ENCODE assay signal across 16 cellular contexts in the genomic region with DNA sequence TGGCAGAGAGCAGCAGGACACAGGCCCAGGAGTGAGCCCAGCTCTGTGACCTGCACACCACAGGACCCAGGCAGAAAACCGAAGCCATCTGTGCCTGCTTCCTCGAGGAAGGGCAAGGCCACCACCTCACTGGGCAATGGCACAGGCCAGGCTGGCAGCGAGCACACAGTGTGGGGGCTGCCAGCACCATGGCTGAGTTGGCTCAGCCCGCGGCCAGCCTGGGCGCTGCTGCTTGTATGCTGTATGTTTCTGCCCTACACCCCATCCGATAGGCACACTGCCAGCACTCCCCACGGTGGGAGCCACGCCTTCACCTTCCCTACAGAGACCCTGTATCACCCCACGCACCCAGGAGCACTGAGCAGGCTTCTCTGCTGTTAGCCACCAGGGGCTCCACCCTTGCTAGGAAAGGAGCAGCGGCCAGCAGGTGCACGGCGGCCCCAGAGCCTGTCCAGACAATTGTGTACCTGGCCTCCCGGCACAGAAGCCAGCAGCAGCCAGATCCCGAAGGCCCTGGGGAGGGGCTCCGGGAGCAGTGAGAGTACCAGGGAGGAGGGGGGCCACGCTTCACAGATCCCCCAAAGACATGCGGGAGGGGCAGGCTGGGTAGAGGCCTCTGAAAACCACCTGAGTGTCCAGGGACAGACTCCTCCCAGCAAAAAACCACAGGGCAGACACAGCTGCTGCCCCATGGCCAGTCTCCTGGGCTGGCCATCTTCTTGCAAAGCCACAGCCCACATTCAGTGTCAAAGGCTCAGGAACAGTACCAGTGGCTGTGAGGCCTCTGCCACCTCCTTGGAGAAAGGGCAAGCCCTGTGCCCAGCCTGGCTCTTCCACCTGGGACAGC. TPM values are rescaled to one million over a fixed set of nuclear protein-coding genes. Genes with fewer than 3 reads are reported as not detected.
DNase-seq lines count a peak whose midpoint lies in the region; ATAC-seq, FAIRE-seq and TF ChIP-seq lines count a peak whose summit lies in the region.
"Had no signal": no experiment of that assay in that cellular context is flagged by ENCODE, and none has a peak within 500 bp of the region (broad histone marks: within the 10 kb centered on the region; RNA-seq: fewer than 3 reads in every experiment).

No MANE protein-coding gene starts in this region.

- no peaks in the 10 kb centered on the region for H3K9me3 Mint-ChIP-seq in activated CD8-positive, alpha-beta memory T cell treated with anti-CD3 and anti-CD28 coated beads, Interleukin-2, amount 10 ng/mL, durations not matched to agents 7 days and 5 days (ENCODE audit: low read depth)
- H3K9me3 Mint-ChIP-seq: activated T-cell treated with anti-CD3 and anti-CD28 coated beads, Interleukin-2, amount 50 U/mL, for 72 hours had no signal

- peak; percentile 10 for TF ChIP-seq CTCF in bronchial epithelial cell (IDR thresholded peaks at IDR 0.05; ENCODE audit: insufficient read depth, low read length, severe bottlenecking)

- H3K27ac ChIP-seq in temporal lobe (ENCODE audit: low read depth, low read length), result peak overlapping the region; percentile 17
- H3K27ac ChIP-seq: A549 had no signal

- FAIRE-seq in bronchial epithelial cell (lab: Jason Lieb, UNC), result no peak
- FAIRE-seq: A549, GM18507 had no signal

- no peak overlapping the region for H3K27ac Mint-ChIP-seq in activated CD8-positive, alpha-beta memory T cell treated with anti-CD3 and anti-CD28 coated beads, Interleukin-2, amount 10 ng/mL, durations not matched to agents 7 days and 5 days
- H3K27ac Mint-ChIP-seq: activated T-cell treated with anti-CD3 and anti-CD28 coated beads, Interleukin-2, amount 50 U/mL, for 72 hours had no signal

- no peak overlapping the region for H3K4me3 ChIP-seq in bronchial epithelial cell (ENCODE audit: low read depth, low read length)
- H3K4me3 ChIP-seq: A549 had no signal

- no peak for ATAC-seq in GM21381 (IDR thresholded peaks at IDR 0.05; ENCODE audit: unreplicated experiment)
- ATAC-seq in HG02870 (IDR thresholded peaks at IDR 0.05; ENCODE audit: unreplicated experiment), result no peak
- no peak for ATAC-seq in activated CD8-positive, alpha-beta memory T cell treated with anti-CD3 and anti-CD28 coated beads, Interleukin-2, amount 10 ng/mL, durations not matched to agents 7 days and 5 days
- ATAC-seq: A549; activated T-cell treated with anti-CD3 and anti-CD28 coated beads, Interleukin-2, amount 50 U/mL, for 72 hours had no signal

- H3K36me3 Mint-ChIP-seq in activated CD8-positive, alpha-beta memory T cell treated with anti-CD3 and anti-CD28 coated beads, Interleukin-2, amount 10 ng/mL, durations not matched to agents 7 days and 5 days, result no peaks in the 10 kb centered on the region

- no peaks in the 10 kb centered on the region for H3K27me3 ChIP-seq in bronchial epithelial cell (ENCODE audit: control insufficient read depth, insufficient read depth, low read length)

- peaks cover 18% of the 10 kb centered on the region for H3K36me3 ChIP-seq in bronchial epithelial cell (ENCODE audit: control insufficient read depth, insufficient read depth, low read length)

- CTCF ChIA-PET in activated CD8-positive, alpha-beta memory T cell treated with anti-CD3 and anti-CD28 coated beads, Interleukin-2, amount 10 ng/mL, durations not matched to agents 7 days and 5 days (lab: Charles Lee), result interaction anchor here (1.7 kb wide), 1 partner anchor 76 kb away, joined by 4 read pairs; no protein-coding TSS in a partner anchor

- H3K27me3 Mint-ChIP-seq in activated CD8-positive, alpha-beta memory T cell treated with anti-CD3 and anti-CD28 coated beads, Interleukin-2, amount 10 ng/mL, durations not matched to agents 7 days and 5 days, result no peaks in the 10 kb centered on the region

- DNase-seq in NCI-H2171 treated with DMSO at 0.1 percent for 48 hours (lab: John Stamatoyannopoulos, UW) (peak; percentile 50), NCI-H2171 (lab: John Stamatoyannopoulos, UW) (no peak), bronchial epithelial cell (ENCODE audit: low read depth) (no peak), left kidney (ENCODE audit: low read depth, low spot score) (peak; percentile 86)
- DNase-seq in activated CD8-positive, alpha-beta memory T cell treated with anti-CD3 and anti-CD28 coated beads, Interleukin-2, amount 10 ng/mL, durations not matched to agents 7 days and 5 days, result no peak
- DNase-seq: activated CD4-positive, alpha-beta T cell treated with anti-CD3 and anti-CD28 coated beads for 48 hours; activated T-cell treated with anti-CD3 and anti-CD28 coated beads, Interleukin-2, amount 50 U/mL, for 72 hours; Caco-2; effector CD4-positive, alpha-beta T cell; foreskin melanocyte; NCI-H524 treated with DMSO at 0.1 percent for 48 hours had no signal

- H3K4me1 Mint-ChIP-seq in activated CD8-positive, alpha-beta memory T cell treated with anti-CD3 and anti-CD28 coated beads, Interleukin-2, amount 10 ng/mL, durations not matched to agents 7 days and 5 days, result no peaks in the 10 kb centered on the region

- H3K4me3 Mint-ChIP-seq in activated CD8-positive, alpha-beta memory T cell treated with anti-CD3 and anti-CD28 coated beads, Interleukin-2, amount 10 ng/mL, durations not matched to agents 7 days and 5 days, result no peak overlapping the region
- H3K4me3 Mint-ChIP-seq: activated T-cell treated with anti-CD3 and anti-CD28 coated beads, Interleukin-2, amount 50 U/mL, for 72 hours had no signal

RNA-seq across cellular contexts. Expression of gene MLLT1, which starts 56.1 kb away (rescaled TPM):
- total RNA-seq in bronchial epithelial cell (2.6 and 2.9 TPM in 2 replicates), temporal lobe (15.5 TPM)
- total RNA-seq in activated CD8-positive, alpha-beta memory T cell treated with anti-CD3 and anti-CD28 coated beads, Interleukin-2, amount 10 ng/mL, durations not matched to agents 7 days and 5 days, result 10 to 100 TPM; 40.5 to 47.1 TPM

Comparison
In these comparisons a context has a peak if more than half of its experiments do, and no peak if none do; other contexts are left out.
1. DNase-seq: peak in NCI-H2171 treated with DMSO at 0.1 percent for 48 hours (single experiment) and left kidney (single experiment); none in NCI-H2171 (single experiment), bronchial epithelial cell (single experiment) and activated CD8-positive, alpha-beta memory T cell treated with anti-CD3 and anti-CD28 coated beads, Interleukin-2, amount 10 ng/mL, durations not matched to agents 7 days and 5 days (single experiment).